Comparison of ENCODE assay signal across 9 cellular contexts in the genomic region with DNA sequence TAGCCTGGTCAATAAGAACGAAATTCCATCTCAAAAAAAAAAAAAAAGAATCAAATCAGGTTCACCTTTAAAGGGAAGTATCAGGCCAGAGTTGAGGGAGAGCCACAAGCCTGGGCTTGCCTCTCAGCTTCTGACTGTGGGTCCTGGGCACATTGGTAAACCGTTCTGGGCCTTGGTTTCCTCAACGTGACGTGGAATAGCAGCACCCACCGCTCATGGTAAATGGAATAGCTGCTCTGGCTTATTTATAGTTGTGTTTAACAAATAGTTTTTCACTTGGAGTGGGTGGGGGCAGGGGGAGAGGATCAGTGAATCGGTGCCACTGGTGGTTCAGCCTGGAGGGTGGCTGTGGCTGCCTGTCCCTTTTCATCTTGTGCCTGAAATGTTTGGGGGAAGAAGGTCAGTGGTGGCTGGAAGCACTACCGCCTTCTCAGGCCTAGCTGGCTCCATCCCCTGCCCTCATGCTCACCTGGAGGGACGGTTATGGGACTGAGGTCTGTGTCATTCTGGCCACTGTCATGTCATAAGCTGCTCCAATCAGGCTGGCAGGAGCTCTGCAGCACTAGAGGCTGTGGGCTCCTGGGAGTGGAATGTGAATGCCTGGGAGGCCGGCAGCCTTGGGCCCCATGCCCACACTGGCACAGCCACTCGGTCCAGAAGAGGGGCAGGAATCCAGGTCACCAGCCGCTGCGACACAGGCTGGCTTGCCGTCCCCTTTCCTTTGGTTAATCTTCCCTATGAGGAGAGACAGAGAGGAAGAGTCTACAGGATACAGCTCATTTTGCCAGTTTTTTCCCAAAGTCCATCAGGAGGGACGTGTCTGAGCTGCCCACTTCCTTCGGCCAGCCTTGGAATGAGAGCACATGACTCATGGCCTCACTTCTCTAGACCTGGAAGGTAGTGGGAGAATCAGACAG. TPM values are rescaled to one million over a fixed set of nuclear protein-coding genes. Genes with fewer than 3 reads are reported as not detected.
DNase-seq lines count a peak whose midpoint lies in the region; ATAC-seq and TF ChIP-seq lines count a peak whose summit lies in the region.
"Had no signal": no experiment of that assay in that cellular context is flagged by ENCODE, and none has a peak within 500 bp of the region (broad histone marks: within the 10 kb centered on the region; RNA-seq: fewer than 3 reads in every experiment).

No MANE protein-coding gene starts in this region.

- H3K4me3 ChIP-seq in SJCRH30 (no peak overlapping the region), brain microvascular endothelial cell (ENCODE audit: low read depth, low read length) (no peak overlapping the region)
- H3K4me3 ChIP-seq: cardiac muscle cell had no signal

- DNase-seq in HPDE6-E6E7 (ENCODE audit: extremely low spot score) = peak; percentile 57
- peak; percentile 47 for DNase-seq in kidney glomerular epithelial cell (lab: John Stamatoyannopoulos, UW)
- DNase-seq in stimulated activated naive CD8-positive, alpha-beta T cell treated with anti-CD3 and anti-CD28 coated beads, Interleukin-15, Interleukin-2, amounts not matched to agents 100 U/mL and 50 U/mL, for 24 hours = peak; percentile 14
- no peak for DNase-seq in SJCRH30
- no peak for DNase-seq in brain microvascular endothelial cell
- no peak for DNase-seq in NCI-H146 (lab: John Stamatoyannopoulos, UW)

- H3K36me3 ChIP-seq in SJCRH30 (no peaks in the 10 kb centered on the region), brain microvascular endothelial cell (replicated peaks) (no peaks in the 10 kb centered on the region)
- H3K36me3 ChIP-seq: cardiac muscle cell had no signal

- no peaks in the 10 kb centered on the region for H3K9me3 ChIP-seq in SJCRH30 (replicated peaks)

- H3K27me3 ChIP-seq in SJCRH30 = no peaks in the 10 kb centered on the region
- no peaks in the 10 kb centered on the region for H3K27me3 ChIP-seq in brain microvascular endothelial cell (replicated peaks)
- H3K27me3 ChIP-seq: cardiac muscle cell had no signal

- ATAC-seq in stimulated activated naive CD8-positive, alpha-beta T cell treated with anti-CD3 and anti-CD28 coated beads, Interleukin-15, Interleukin-2, amounts not matched to agents 100 U/mL and 50 U/mL, for 24 hours = no peak
- ATAC-seq in HG02870 (IDR thresholded peaks at IDR 0.05; ENCODE audit: unreplicated experiment) = no peak

- H3K27ac ChIP-seq in angular gyrus (ENCODE audit: low read depth, low read length) = peak overlapping the region; percentile 24
- H3K27ac ChIP-seq in SJCRH30 = no peak overlapping the region
- no peak overlapping the region for H3K27ac ChIP-seq in brain microvascular endothelial cell

- in situ Hi-C loops in brain microvascular endothelial cell (cut with HindIII; ENCODE audit: low pct_ligation_motif_present, low sequenced_read_pairs) = loop anchor here (25.0 kb wide), 2 partner anchors 126 to 226 kb away; partner anchors contain the start of genes RARA and TOP2A

- H3K4me1 ChIP-seq in SJCRH30 = peaks cover 32% of the 10 kb centered on the region

- TF ChIP-seq CTCF in brain microvascular endothelial cell (IDR thresholded peaks at IDR 0.05; ENCODE audit: low read depth, low read length, missing control alignments) = no peak

RNA-seq across cellular contexts. Expression of gene CCR7, which starts 27.0 kb away (rescaled TPM):
- 0.05 TPM in 1 of 2 replicates, not detected in the other for total RNA-seq in SJCRH30 (2014; rRNA removed; shearing (Covaris generic))
- total RNA-seq: cardiac muscle cell had no signal

RNA-seq across cellular contexts. Expression of gene TNS4, which starts 36.9 kb away (rescaled TPM):
- total RNA-seq in SJCRH30 (2014; rRNA removed; shearing (Covaris generic)) = not detected in 2 replicates
- total RNA-seq: cardiac muscle cell had no signal

Comparison
In these comparisons a context has a peak if more than half of its experiments do, and no peak if none do; other contexts are left out.
1. DNase-seq: peak in HPDE6-E6E7 (single experiment), kidney glomerular epithelial cell (single experiment) and stimulated activated naive CD8-positive, alpha-beta T cell treated with anti-CD3 and anti-CD28 coated beads, Interleukin-15, Interleukin-2, amounts not matched to agents 100 U/mL and 50 U/mL, for 24 hours (single experiment); none in SJCRH30 (0 of 2), brain microvascular endothelial cell (single experiment) and NCI-H146 (single experiment).